19 cellular contexts compared by ENCODE assay signal in the genomic region with DNA sequence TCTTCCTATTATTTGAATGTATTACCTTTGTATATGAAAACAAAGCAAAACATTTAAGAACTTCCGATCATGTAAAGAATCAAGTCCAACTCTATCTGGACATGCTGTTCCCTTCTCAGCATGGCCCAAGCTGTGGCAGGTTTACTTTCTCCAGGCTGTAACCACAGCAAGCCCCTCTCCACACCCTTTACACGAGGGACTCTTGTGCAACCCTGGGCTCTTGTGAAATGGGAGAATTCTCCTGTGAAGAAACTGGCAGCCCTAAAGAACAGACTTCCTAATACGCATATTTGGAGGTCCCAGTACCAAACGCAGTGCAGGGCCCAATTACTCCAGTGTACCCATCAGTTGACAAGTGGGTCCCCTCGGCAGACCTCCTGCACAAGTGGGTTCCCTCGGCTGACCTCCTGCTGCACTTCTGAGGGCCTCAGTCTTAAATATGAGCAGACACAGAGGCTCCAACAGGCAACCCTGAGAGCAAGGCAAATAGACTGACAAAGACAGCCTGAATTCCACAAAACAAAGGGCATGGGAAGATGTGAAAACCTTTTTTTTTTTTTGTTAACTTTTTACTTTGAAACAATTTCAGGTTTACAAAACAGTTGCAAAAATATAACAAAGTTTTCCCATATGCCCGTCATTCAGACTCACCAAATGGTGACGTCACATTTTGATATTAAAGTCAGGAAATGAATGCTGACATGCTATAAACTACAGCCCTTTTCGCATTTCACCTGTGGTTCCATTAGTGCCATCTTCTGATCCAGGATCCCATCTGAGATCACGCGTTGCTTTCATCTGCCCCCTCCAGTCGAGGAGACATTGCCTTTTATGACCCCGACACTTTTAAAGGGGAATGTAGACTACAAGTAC.
A peak's percentile ranks its signal among the peaks of the same experiment; 100 is the strongest.
DNase-seq lines count a peak whose midpoint lies in the region; ATAC-seq and TF ChIP-seq lines count a peak whose summit lies in the region.
"Had no signal": no experiment of that assay in that cellular context is flagged by ENCODE, and none has a peak within 500 bp of the region (broad histone marks: within the 10 kb centered on the region; RNA-seq: fewer than 3 reads in every experiment).

No MANE protein-coding gene starts in this region.

- H3K27me3 ChIP-seq in GM23338 (ENCODE audit: insufficient read depth) = no peaks in the 10 kb centered on the region
- no peaks in the 10 kb centered on the region for H3K27me3 ChIP-seq in mesendoderm (ENCODE audit: insufficient read depth, low read length, poor library complexity)
- H3K27me3 ChIP-seq: SJCRH30 had no signal

- H2AFZ ChIP-seq in GM23338 = peak overlapping the region; percentile 80

- no TSS peak for BruUV-seq in Calu3 (replicated peaks; lab: Mats Ljungman, UMichigan)

- no peak overlapping the region for H2AK5ac ChIP-seq in mesendoderm (ENCODE audit: low read length)

- H3K79me2 ChIP-seq in GM23338 (replicated peaks; ENCODE audit: insufficient read depth) (no peaks in the 10 kb centered on the region), mesendoderm (ENCODE audit: control insufficient read depth, insufficient read depth, low read length) (no peaks in the 10 kb centered on the region)

- TF ChIP-seq CTCF in GM23338 (conservative IDR thresholded peaks at IDR 0.05; ENCODE audit: low read depth in 2 of 2) (no peak), choroid plexus epithelial cell (conservative IDR thresholded peaks at IDR 0.05; ENCODE audit: low read depth, low read length) (no peak), Calu3 (IDR thresholded peaks at IDR 0.05; ENCODE audit: unreplicated experiment) (no peak)

- intact Hi-C loops in Calu3 (cut with micrococcal nuclease; ENCODE audit: unreplicated experiment) = no loop called here

- H2BK5ac ChIP-seq in mesendoderm (ENCODE audit: low read length) = no peak overlapping the region

- H4K5ac ChIP-seq in mesendoderm (ENCODE audit: low read length) = no peak overlapping the region

- H3K4me1 ChIP-seq in GM23338 (ENCODE audit: insufficient read depth) (no peaks in the 10 kb centered on the region), mesendoderm (ENCODE audit: control insufficient read depth, low read depth, low read length) (no peaks in the 10 kb centered on the region)
- H3K4me1 ChIP-seq: A549, SJCRH30 had no signal

- peak; percentile 49 to 53 for DNase-seq in AML-193 (lab: John Stamatoyannopoulos, UW)
- DNase-seq in GM23338 (ENCODE audit: low spot score) = no peak
- DNase-seq in NOMO-1 treated with DMSO at 0.1 percent for 48 hours (lab: John Stamatoyannopoulos, UW; ENCODE audit: unreplicated experiment) = peak; percentile 81
- DNase-seq in choroid plexus epithelial cell (ENCODE audit: low read depth) = peak; percentile 63
- DNase-seq in Calu3 = no peak
- no peak for DNase-seq in mesendoderm
- DNase-seq: C1 segment of cervical spinal cord, COR-L47, EL, HCEC 1CT, NCI-H187, NCI-H226, NCI-H524 treated with DMSO at 0.1 percent for 48 hours, RPMI8226, SJCRH30 had no signal

- H4K8ac ChIP-seq in mesendoderm (ENCODE audit: low read depth, low read length) = no peak overlapping the region

- H3K27me3 Mint-ChIP-seq in GM23338 (ENCODE audit: insufficient read depth, low read depth, poor library complexity) (peaks cover 7% of the 10 kb centered on the region), Calu3 (ENCODE audit: unreplicated experiment) (peaks cover 84% of the 10 kb centered on the region)

- H3K36me3 Mint-ChIP-seq in GM23338 (ENCODE audit: low read depth) (no peaks in the 10 kb centered on the region), Calu3 (ENCODE audit: insufficient read depth, unreplicated experiment) (no peaks in the 10 kb centered on the region)

- H3K4me2 ChIP-seq in GM23338 (no peak overlapping the region), mesendoderm (ENCODE audit: low read length) (no peak overlapping the region)
- H3K4me2 ChIP-seq: A549, KMS-11 had no signal

- ATAC-seq in GM23338 (no peak), GM21367 (IDR thresholded peaks at IDR 0.05; ENCODE audit: unreplicated experiment) (no peak), HG03521 (IDR thresholded peaks at IDR 0.05; ENCODE audit: unreplicated experiment) (no peak)
- ATAC-seq: A549 had no signal

- H2BK120ac ChIP-seq in mesendoderm (ENCODE audit: low read depth, low read length) = no peak overlapping the region

- no peaks in the 10 kb centered on the region for H3K79me1 ChIP-seq in mesendoderm (ENCODE audit: low read length)

- H3K4ac ChIP-seq in mesendoderm (ENCODE audit: low read depth, low read length) = no peak overlapping the region

- no peak overlapping the region for H3K56ac ChIP-seq in mesendoderm (ENCODE audit: low read length)

- H3K9me3 Mint-ChIP-seq in GM23338 (no peaks in the 10 kb centered on the region), Calu3 (ENCODE audit: low read depth, unreplicated experiment) (no peaks in the 10 kb centered on the region)

- H2BK15ac ChIP-seq in mesendoderm (replicated peaks; ENCODE audit: low read depth) = no peak overlapping the region

- no peaks in the 10 kb centered on the region for H3K36me3 ChIP-seq in GM23338 (ENCODE audit: insufficient read depth)
- no peaks in the 10 kb centered on the region for H3K36me3 ChIP-seq in mesendoderm (ENCODE audit: control insufficient read depth, insufficient read depth, low read length)
- H3K36me3 ChIP-seq: SJCRH30 had no signal

- WGBS in mesendoderm (ENCODE audit: extremely low coverage, insufficient coverage, low lambda C conversion rate) = no CpG with 5 or more reads among the region's 13 CpGs

- no peak overlapping the region for H3K27ac ChIP-seq in GM23338 (ENCODE audit: low read depth)
- H3K27ac ChIP-seq in mesendoderm (ENCODE audit: low read depth, low read length) = no peak overlapping the region
- H3K27ac ChIP-seq: A549, KMS-11, SJCRH30 had no signal

- no peaks in the 10 kb centered on the region for H3F3A ChIP-seq in GM23338 (replicated peaks; ENCODE audit: low read depth)

- H3K18ac ChIP-seq in mesendoderm (ENCODE audit: low read length) = no peak overlapping the region

- no peak overlapping the region for H3K23ac ChIP-seq in mesendoderm (ENCODE audit: low read length)

- H4K20me1 ChIP-seq in GM23338 (replicated peaks; ENCODE audit: insufficient read depth) = no peaks in the 10 kb centered on the region

- no peak overlapping the region for H3K4me3 ChIP-seq in GM23338
- no peak overlapping the region for H3K4me3 ChIP-seq in choroid plexus epithelial cell (ENCODE audit: low read depth, low read length)
- no peak overlapping the region for H3K4me3 ChIP-seq in mesendoderm (ENCODE audit: low read length)
- H3K4me3 ChIP-seq: A549, SJCRH30 had no signal

- H3K9ac ChIP-seq in mesendoderm (ENCODE audit: low read length) = no peak overlapping the region
- H3K9ac ChIP-seq: KMS-11 had no signal

- H3K4me1 Mint-ChIP-seq in GM23338 = no peaks in the 10 kb centered on the region
- H3K4me1 Mint-ChIP-seq in Calu3 (ENCODE audit: low read depth, unreplicated experiment) = no peaks in the 10 kb centered on the region

- H3K4me3 Mint-ChIP-seq in GM23338 = no peak overlapping the region
- H3K4me3 Mint-ChIP-seq in Calu3 (ENCODE audit: low read depth, unreplicated experiment) = no peak overlapping the region

- H3K9me2 ChIP-seq in GM23338 (ENCODE audit: insufficient read depth) = no peaks in the 10 kb centered on the region

- CTCF ChIA-PET in Calu3 (lab: Charles Lee) = no interaction called here

- H3K27ac Mint-ChIP-seq in GM23338 = no peak overlapping the region
- no peak overlapping the region for H3K27ac Mint-ChIP-seq in Calu3 (ENCODE audit: unreplicated experiment)

TF ChIP-seq in GM23338, 12 proteins besides CTCF, POLR2A, EP300 and RAD21:
- TF ChIP-seq, protein P1, sequence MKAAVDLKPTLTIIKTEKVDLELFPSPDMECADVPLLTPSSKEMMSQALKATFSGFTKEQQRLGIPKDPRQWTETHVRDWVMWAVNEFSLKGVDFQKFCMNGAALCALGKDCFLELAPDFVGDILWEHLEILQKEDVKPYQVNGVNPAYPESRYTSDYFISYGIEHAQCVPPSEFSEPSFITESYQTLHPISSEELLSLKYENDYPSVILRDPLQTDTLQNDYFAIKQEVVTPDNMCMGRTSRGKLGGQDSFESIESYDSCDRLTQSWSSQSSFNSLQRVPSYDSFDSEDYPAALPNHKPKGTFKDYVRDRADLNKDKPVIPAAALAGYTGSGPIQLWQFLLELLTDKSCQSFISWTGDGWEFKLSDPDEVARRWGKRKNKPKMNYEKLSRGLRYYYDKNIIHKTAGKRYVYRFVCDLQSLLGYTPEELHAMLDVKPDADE (IDR thresholded peaks at IDR 0.05) = no peak

Comparison
In these comparisons a context has a peak if more than half of its experiments do, and no peak if none do; other contexts are left out.
1. DNase-seq: peak in AML-193 (2 of 2), NOMO-1 treated with DMSO at 0.1 percent for 48 hours (single experiment) and choroid plexus epithelial cell (single experiment); none in GM23338 (single experiment), Calu3 (single experiment) and mesendoderm (single experiment).